In genomic region chr7:50206521-50207250, GRCh38 we compare ENCODE assay signal across 9 cellular contexts.
DNase-seq lines count a peak whose midpoint lies in the region; ATAC-seq and TF ChIP-seq lines count a peak whose summit lies in the region.
"Had no signal": no experiment of that assay in that cellular context is flagged by ENCODE, and none has a peak within 500 bp of the region (broad histone marks: within the 10 kb centered on the region; RNA-seq: fewer than 3 reads in every experiment).

No MANE protein-coding gene starts in this region.

- DNase-seq in NK-92 treated with Interleukin-12 subunit alpha and Interleukin-12 subunit beta, amount 100 ng/mL, for 24 hours (lab: John Stamatoyannopoulos, UW): peak; percentile 29
- DNase-seq in NK-92 (lab: John Stamatoyannopoulos, UW; ENCODE audit: unreplicated experiment) (no peak), mucosa of descending colon (peak in 1 of 3 donors; percentile 65)
- DNase-seq in activated T-cell treated with anti-CD3 and anti-CD28 coated beads, Interleukin-2, amount 50 U/mL, for 48 hours: peak; percentile 79 to 82
- DNase-seq in stimulated activated naive CD8-positive, alpha-beta T cell treated with anti-CD3 and anti-CD28 coated beads, Interleukin-15, Interleukin-2, amounts not matched to agents 100 U/mL and 50 U/mL, for 24 hours: peak; percentile 76
- DNase-seq: 8988T had no signal

- H3K9me3 ChIP-seq in mucosa of descending colon: no peaks in the 10 kb centered on the region

- no peak for TF ChIP-seq CTCF in mucosa of descending colon (IDR thresholded peaks at IDR 0.05)

- ATAC-seq in mucosa of descending colon (peak; percentile 58), GM21619 (IDR thresholded peaks at IDR 0.05; ENCODE audit: unreplicated experiment) (no peak), HG03175 (IDR thresholded peaks at IDR 0.05; ENCODE audit: unreplicated experiment) (no peak), HG03469 (IDR thresholded peaks at IDR 0.05; ENCODE audit: unreplicated experiment) (no peak)
- peak; percentile 73 for ATAC-seq in stimulated activated naive CD8-positive, alpha-beta T cell treated with anti-CD3 and anti-CD28 coated beads, Interleukin-15, Interleukin-2, amounts not matched to agents 100 U/mL and 50 U/mL, for 24 hours

- H3K36me3 ChIP-seq in mucosa of descending colon (ENCODE audit: low read depth): no peaks in the 10 kb centered on the region

- H3K4me3 ChIP-seq in mucosa of descending colon: no peak overlapping the region

- intact Hi-C loops in mucosa of descending colon (cut with DNase I, micrococcal nuclease): loop anchor here in 1 of 2 donors (10.0 kb wide), 1 partner anchor 468 kb away; no protein-coding TSS in a partner anchor

- no peaks in the 10 kb centered on the region for H3K4me1 ChIP-seq in mucosa of descending colon (ENCODE audit: low read depth)

Comparison
In these comparisons a context has a peak if more than half of its experiments do, and no peak if none do; other contexts are left out.
1. ATAC-seq: peak in mucosa of descending colon (single experiment) and stimulated activated naive CD8-positive, alpha-beta T cell treated with anti-CD3 and anti-CD28 coated beads, Interleukin-15, Interleukin-2, amounts not matched to agents 100 U/mL and 50 U/mL, for 24 hours (single experiment); none in GM21619 (single experiment), HG03175 (single experiment) and HG03469 (single experiment).